ENCODE assay signal across 8 cellular contexts in the genomic region with DNA sequence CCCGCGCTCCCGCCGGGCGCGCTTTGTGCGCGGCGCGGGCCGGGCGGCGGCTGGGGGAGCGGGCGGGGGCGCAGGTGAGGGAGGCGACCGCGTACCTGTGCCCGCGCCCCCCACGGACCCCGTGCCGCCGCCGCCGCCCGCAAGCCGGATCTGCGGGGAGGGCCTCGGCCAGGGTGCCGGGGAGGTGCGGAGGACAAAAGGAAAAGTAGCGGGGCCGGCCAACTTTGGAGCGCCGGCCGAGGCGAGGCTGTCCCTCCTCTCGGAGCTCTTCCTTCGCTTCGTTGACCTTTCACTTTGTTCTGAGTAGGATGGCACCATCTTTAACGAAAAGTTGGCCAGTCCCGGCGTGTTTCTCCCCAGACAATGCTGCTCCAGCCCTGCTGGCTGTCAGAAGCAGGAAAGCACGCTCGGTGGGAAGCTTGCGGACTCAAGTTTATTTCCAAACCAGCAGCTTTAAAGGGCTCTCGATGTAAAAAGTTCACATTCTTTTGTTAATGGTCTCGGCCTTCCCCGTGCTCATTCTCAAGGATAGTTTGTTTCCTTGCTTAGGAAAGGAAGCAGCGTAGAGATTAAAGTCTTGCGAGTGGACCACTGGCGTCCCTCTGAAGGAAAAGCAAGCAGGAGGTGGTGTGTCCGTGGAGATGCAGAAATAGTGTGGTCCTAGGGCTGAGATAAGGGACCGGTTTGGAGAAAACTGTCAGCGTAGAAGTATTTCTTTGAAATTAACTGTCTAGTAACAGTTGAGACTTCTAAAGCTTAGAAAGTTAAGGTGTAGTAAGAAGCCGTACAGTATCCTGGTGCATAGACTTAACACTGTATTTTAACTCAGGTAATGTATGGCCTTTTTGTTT. TPM values are rescaled to one million over a fixed set of nuclear protein-coding genes. Genes with fewer than 3 reads are reported as not detected.
DNase-seq lines count a peak whose midpoint lies in the region; ATAC-seq and TF ChIP-seq lines count a peak whose summit lies in the region.

No MANE protein-coding gene starts in this region.

- peak overlapping the region; percentile 54 for H2BK120ac ChIP-seq in mesenchymal stem cell (ENCODE audit: low read depth, low read length)

- peaks cover 18% of the 10 kb centered on the region for H3K36me3 Mint-ChIP-seq in T-helper 2 cell treated with Interferon-gamma antibody and Interleukin-4, amounts not matched to agents 5 μg/mL and 100 μg/mL, for 36 hours (ENCODE audit: low read depth)
- H3K36me3 Mint-ChIP-seq in type B pancreatic cell, result peaks cover 10% of the 10 kb centered on the region

- H2BK15ac ChIP-seq in mesenchymal stem cell (ENCODE audit: low read depth, poor library complexity, severe bottlenecking), result no peak overlapping the region

- no peaks in the 10 kb centered on the region for H3K9me3 Mint-ChIP-seq in T-helper 2 cell treated with Interferon-gamma antibody and Interleukin-4, amounts not matched to agents 5 μg/mL and 100 μg/mL, for 36 hours
- no peaks in the 10 kb centered on the region for H3K9me3 Mint-ChIP-seq in type B pancreatic cell

- no peak for DNase-seq in T-helper 2 cell treated with Interferon-gamma antibody and Interleukin-4, amounts not matched to agents 5 μg/mL and 100 μg/mL, for 36 hours (ENCODE audit: low spot score)
- DNase-seq in dorsolateral prefrontal cortex (peak in 2 of 10 donors; percentile 21 to 57), mesenchymal stem cell (peak; percentile 61), type B pancreatic cell (ENCODE audit: extremely low spot score, unreplicated experiment) (no peak), islet precursor cell (no peak)

- TF ChIP-seq CTCF in dorsolateral prefrontal cortex (IDR thresholded peaks at IDR 0.05 in 54 of 56, conservative IDR thresholded peaks at IDR 0.05 in 2 of 56; ENCODE audit: low read depth in 1 of 56, partially characterized antibody in 56 of 56), result no peak
- no peak for TF ChIP-seq CTCF in type B pancreatic cell (conservative IDR thresholded peaks at IDR 0.05)

- H2BK12ac ChIP-seq in mesenchymal stem cell (ENCODE audit: low read length in 2 of 2), result no peak overlapping the region

- H3K27me3 ChIP-seq in BLaER1, result no peaks in the 10 kb centered on the region
- no peaks in the 10 kb centered on the region for H3K27me3 ChIP-seq in dorsolateral prefrontal cortex
- no peaks in the 10 kb centered on the region for H3K27me3 ChIP-seq in mesenchymal stem cell (ENCODE audit: control insufficient read depth in 1 of 2, insufficient read depth in 1 of 2, low read length in 2 of 2)

- H3K4me3 Mint-ChIP-seq in T-helper 2 cell treated with Interferon-gamma antibody and Interleukin-4, amounts not matched to agents 5 μg/mL and 100 μg/mL, for 36 hours, result peak overlapping the region; percentile 83
- H3K4me3 Mint-ChIP-seq in type B pancreatic cell, result peak overlapping the region; percentile 94

- peak overlapping the region in 1 of 2 experiments; percentile 76 for H3K23ac ChIP-seq in mesenchymal stem cell (ENCODE audit: low read length in 2 of 2)

- 4% methylated on average over 41 of the region's 58 CpGs for WGBS in mesenchymal stem cell

- H3K36me3 ChIP-seq in BLaER1, result peaks cover 60% of the 10 kb centered on the region
- H3K36me3 ChIP-seq in mesenchymal stem cell (ENCODE audit: control insufficient read depth in 1 of 2, insufficient read depth in 2 of 2, low read depth in 1 of 2, low read length in 2 of 2), result peaks cover 23 to 28% of the 10 kb centered on the region in 2 experiments

- peaks cover 29% of the 10 kb centered on the region for H3K4me1 Mint-ChIP-seq in T-helper 2 cell treated with Interferon-gamma antibody and Interleukin-4, amounts not matched to agents 5 μg/mL and 100 μg/mL, for 36 hours (ENCODE audit: low read depth)
- H3K4me1 Mint-ChIP-seq in type B pancreatic cell (ENCODE audit: unreplicated experiment), result peaks cover 31% of the 10 kb centered on the region

- H3K9ac ChIP-seq in BLaER1 (peak overlapping the region; percentile 97), mesenchymal stem cell (ENCODE audit: low read length) (peak overlapping the region; percentile 97)

- peak overlapping the region in 1 of 2 experiments; percentile 69 for H3K14ac ChIP-seq in mesenchymal stem cell (ENCODE audit: low read length in 2 of 2)

- no peaks in the 10 kb centered on the region for H3K27me3 Mint-ChIP-seq in T-helper 2 cell treated with Interferon-gamma antibody and Interleukin-4, amounts not matched to agents 5 μg/mL and 100 μg/mL, for 36 hours (ENCODE audit: low read depth)
- no peaks in the 10 kb centered on the region for H3K27me3 Mint-ChIP-seq in type B pancreatic cell

- ATAC-seq in GM18858 (IDR thresholded peaks at IDR 0.05; ENCODE audit: unreplicated experiment), result peak; percentile 13
- ATAC-seq in HG03135 (IDR thresholded peaks at IDR 0.05; ENCODE audit: unreplicated experiment), result peak; percentile 20

- H4K20me1 ChIP-seq in BLaER1, result peaks cover 88% of the 10 kb centered on the region

- H3K4me1 ChIP-seq in BLaER1 (peaks cover 49% of the 10 kb centered on the region), mesenchymal stem cell (ENCODE audit: control insufficient read depth, insufficient read depth, low read depth, low read length) (peaks cover 16% of the 10 kb centered on the region)

- H3K9me3 ChIP-seq in BLaER1 (no peaks in the 10 kb centered on the region), mesenchymal stem cell (ENCODE audit: control insufficient read depth, low read length) (no peaks in the 10 kb centered on the region)

- peak overlapping the region; percentile 98 for H3K4me3 ChIP-seq in BLaER1
- H3K4me3 ChIP-seq in dorsolateral prefrontal cortex, result peak overlapping the region; percentile 53 to 95 (median 80)
- peak overlapping the region; percentile 74 to 97 for H3K4me3 ChIP-seq in mesenchymal stem cell (ENCODE audit: insufficient read depth in 1 of 2, low read depth in 1 of 2, low read length in 2 of 2)

- H2BK5ac ChIP-seq in mesenchymal stem cell (ENCODE audit: low read depth, low read length, poor library complexity, severe bottlenecking), result no peak overlapping the region

- no peak overlapping the region for H4K91ac ChIP-seq in mesenchymal stem cell (ENCODE audit: low read length)

- peak overlapping the region; percentile 66 for H2AFZ ChIP-seq in mesenchymal stem cell (ENCODE audit: low read depth, low read length)

- no peak overlapping the region for H2AK5ac ChIP-seq in mesenchymal stem cell (ENCODE audit: low read length, severe bottlenecking)

- peak overlapping the region; percentile 71 to 84 for H3K18ac ChIP-seq in mesenchymal stem cell (ENCODE audit: low read depth in 1 of 2, low read length in 2 of 2)

- peak overlapping the region; percentile 95 for H3K4me2 ChIP-seq in BLaER1
- peak overlapping the region; percentile 75 for H3K4me2 ChIP-seq in mesenchymal stem cell (ENCODE audit: low read length, poor library complexity, severe bottlenecking)

- H3K27ac Mint-ChIP-seq in T-helper 2 cell treated with Interferon-gamma antibody and Interleukin-4, amounts not matched to agents 5 μg/mL and 100 μg/mL, for 36 hours, result peak overlapping the region; percentile 55
- peak overlapping the region; percentile 95 for H3K27ac Mint-ChIP-seq in type B pancreatic cell

- peaks cover 18% of the 10 kb centered on the region for H3K79me1 ChIP-seq in mesenchymal stem cell (replicated peaks; ENCODE audit: low read length, poor library complexity, severe bottlenecking)

- H3K27ac ChIP-seq in BLaER1, result peak overlapping the region; percentile 95
- peak overlapping the region in 50 of 59 donors; percentile 20 to 87 (median 73) for H3K27ac ChIP-seq in dorsolateral prefrontal cortex
- peak overlapping the region; percentile 81 for H3K27ac ChIP-seq in mesenchymal stem cell (ENCODE audit: low read length, poor library complexity, severe bottlenecking)

- intact Hi-C loops in dorsolateral prefrontal cortex (cut with DNase I), result loop anchor here (2.0 to 5.0 kb wide), 3 partner anchors 37 to 75 kb away; a partner anchor contains a TSS

- H4K8ac ChIP-seq in mesenchymal stem cell (ENCODE audit: low read length), result peak overlapping the region; percentile 43

- peak overlapping the region in 1 of 2 experiments; percentile 84 for H3K4ac ChIP-seq in mesenchymal stem cell (ENCODE audit: low read depth in 1 of 2, low read length in 2 of 2)

RNA-seq across cellular contexts. Expression of a gene that starts 0.7 kb away (rescaled TPM):
- total RNA-seq in dorsolateral prefrontal cortex (100 to 1,000 TPM in 28 of 120 experiments, 10 to 100 TPM in 92; 47.9 to 151 (median 85.0) TPM), type B pancreatic cell (ENCODE audit: low replicate concordance) (99.8 and 111 TPM in 2 replicates)
- 26.1 TPM for polyA plus RNA-seq in mesenchymal stem cell (2013, experiment 1 of 2)
- polyA plus RNA-seq in mesenchymal stem cell (2013, experiment 2 of 2), result 24.7 TPM

RNA-seq across cellular contexts. Expression of a gene that starts 14.0 kb away (rescaled TPM):
- 10 to 100 TPM; 14.9 to 48.4 (median 31.8) TPM for total RNA-seq in dorsolateral prefrontal cortex
- polyA plus RNA-seq in mesenchymal stem cell (2013, experiment 1 of 2), result 18.4 TPM
- 19.8 TPM for polyA plus RNA-seq in mesenchymal stem cell (2013, experiment 2 of 2)
- 46.4 and 96.6 TPM in 2 replicates for total RNA-seq in type B pancreatic cell (ENCODE audit: low replicate concordance)

RNA-seq across cellular contexts. Expression of a gene that starts 29.2 kb away (rescaled TPM):
- total RNA-seq in dorsolateral prefrontal cortex (10 to 100 TPM; 13.5 to 30.5 (median 23.8) TPM), type B pancreatic cell (ENCODE audit: low replicate concordance) (41.7 and 45.3 TPM in 2 replicates)
- polyA plus RNA-seq in mesenchymal stem cell (2013, experiment 1 of 2), result 13.6 TPM
- 13.2 TPM for polyA plus RNA-seq in mesenchymal stem cell (2013, experiment 2 of 2)

RNA-seq across cellular contexts. Expression of a gene that starts 40.7 kb away (rescaled TPM):
- total RNA-seq in dorsolateral prefrontal cortex (10 to 100 TPM; 29.0 to 72.8 (median 45.7) TPM), type B pancreatic cell (ENCODE audit: low replicate concordance) (33.8 and 45.8 TPM in 2 replicates)
- polyA plus RNA-seq in mesenchymal stem cell (2013, experiment 1 of 2), result 14.4 TPM
- 14.8 TPM for polyA plus RNA-seq in mesenchymal stem cell (2013, experiment 2 of 2)
